ENCODE assay signal across 30 cellular contexts in the genomic region with DNA sequence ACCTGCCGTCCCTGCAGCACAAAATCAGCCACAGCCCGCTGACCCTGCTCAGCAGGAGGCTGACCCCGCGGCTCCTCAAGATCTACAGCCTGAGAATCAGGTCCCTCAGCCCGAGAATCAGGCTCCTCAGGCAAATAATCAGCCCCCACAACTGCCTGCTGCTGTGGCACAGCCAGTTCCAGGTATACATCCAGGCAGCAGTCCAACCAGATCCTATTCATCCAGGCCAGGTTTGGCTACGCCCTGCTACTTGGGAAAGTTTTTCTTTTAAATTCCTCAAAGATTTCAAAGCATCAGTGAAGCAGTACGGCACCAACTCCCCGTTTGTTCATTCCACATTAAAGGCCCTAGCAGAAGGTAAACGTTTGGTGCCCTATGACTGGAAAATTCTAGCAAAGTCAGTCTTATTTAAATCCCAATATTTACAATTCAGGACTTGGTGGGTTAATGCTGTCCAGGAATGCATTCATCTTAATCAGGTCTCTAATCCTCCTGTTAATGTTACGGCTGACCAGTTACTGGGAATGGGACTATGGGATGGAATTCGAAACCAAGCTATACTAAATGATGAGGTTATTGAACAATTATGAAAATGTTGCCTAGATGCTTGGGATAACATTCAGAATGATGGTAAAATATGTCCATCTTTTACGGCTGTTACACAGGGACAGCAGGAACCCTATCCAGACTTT.
"Had no signal": no experiment of that assay in that cellular context is flagged by ENCODE, and none has a peak within 500 bp of the region (broad histone marks: within the 10 kb centered on the region; RNA-seq: fewer than 3 reads in every experiment).

No MANE protein-coding gene starts in this region.

- H3K4me1 Mint-ChIP-seq: activated naive CD4-positive, alpha-beta T cell treated with anti-CD3 and anti-CD28 coated beads, Interleukin-2, amount 10 ng/mL, durations not matched to agents 7 days and 5 days; activated naive CD8-positive, alpha-beta T cell treated with anti-CD3 and anti-CD28 coated beads, Interleukin-2, amount 10 ng/mL, durations not matched to agents 7 days and 5 days; nephron progenitor cell; T-cell had no signal

- H3K9me3 Mint-ChIP-seq: activated naive CD4-positive, alpha-beta T cell treated with anti-CD3 and anti-CD28 coated beads, Interleukin-2, amount 10 ng/mL, durations not matched to agents 7 days and 5 days; activated naive CD8-positive, alpha-beta T cell treated with anti-CD3 and anti-CD28 coated beads, Interleukin-2, amount 10 ng/mL, durations not matched to agents 7 days and 5 days; activated T-cell treated with anti-CD3 and anti-CD28 coated beads, Interleukin-2, amount 50 U/mL, for 72 hours; dendritic cell treated with granulocyte-macrophage colony-stimulating factor and Interleukin-4, amounts not matched to agents 40 ng/mL and 50 ng/mL, for 4 days; T-helper 2 cell treated with Interferon-gamma antibody and Interleukin-4, amounts not matched to agents 5 μg/mL and 100 μg/mL, for 36 hours had no signal

- H3K36me3 ChIP-seq: ascending aorta, brain microvascular endothelial cell, gastrocnemius medialis, lower lobe of right lung, ovary, right atrium auricular region had no signal

- H3K9me3 ChIP-seq: ascending aorta, gastrocnemius medialis, left lung, lower lobe of right lung, mucosa of descending colon, neutrophil, ovary, right atrium auricular region, tibial nerve had no signal

- H3K4me3 ChIP-seq: ascending aorta, gastrocnemius medialis, left lung, lower lobe of right lung, mucosa of descending colon, ovary, right atrium auricular region, smooth muscle cell, stomach, tibial nerve had no signal

- ATAC-seq: activated T-cell treated with anti-CD3 and anti-CD28 coated beads, Interleukin-2, amount 50 U/mL, for 72 hours; gastrocnemius medialis; mucosa of descending colon; stimulated activated naive B cell treated with anti-CD40 and anti-IgM and Interleukin-4, amounts not matched to agents 10 μg/mL and 1 μg/mL and 100 μg/mL, for 72 hours; T-cell had no signal

- H3K27me3 ChIP-seq: ascending aorta, brain microvascular endothelial cell, gastrocnemius medialis, left lung, neutrophil, ovary, right atrium auricular region, stomach, tibial nerve had no signal

- H3K27ac ChIP-seq: ascending aorta, brain microvascular endothelial cell, gastrocnemius medialis, left lung, lower lobe of right lung, neutrophil, ovary, right atrium auricular region, stomach, tibial nerve had no signal

- H3K27ac Mint-ChIP-seq: activated naive CD4-positive, alpha-beta T cell treated with anti-CD3 and anti-CD28 coated beads, Interleukin-2, amount 10 ng/mL, durations not matched to agents 7 days and 5 days; activated naive CD8-positive, alpha-beta T cell treated with anti-CD3 and anti-CD28 coated beads, Interleukin-2, amount 10 ng/mL, durations not matched to agents 7 days and 5 days; activated T-cell treated with anti-CD3 and anti-CD28 coated beads, Interleukin-2, amount 50 U/mL, for 72 hours; nephron progenitor cell; progenitor cell of endocrine pancreas; stimulated activated naive B cell treated with anti-CD40 and anti-IgM and Interleukin-4, amounts not matched to agents 10 μg/mL and 1 μg/mL and 100 μg/mL, for 72 hours; T-cell; T-helper 2 cell treated with Interferon-gamma antibody and Interleukin-4, amounts not matched to agents 5 μg/mL and 100 μg/mL, for 36 hours had no signal

- DNase-seq: activated CD4-positive, alpha-beta T cell treated with anti-CD3 and anti-CD28 coated beads for 4 hours; activated CD4-positive, alpha-beta T cell treated with anti-CD3 and anti-CD28 coated beads, Interleukin-2, amount 50 U/mL, for 4 hours; activated effector memory CD4-positive, alpha-beta T cell treated with Interleukin-2 at 50 U/mL for 16 hours; activated naive CD4-positive, alpha-beta T cell treated with anti-CD3 and anti-CD28 coated beads, Interleukin-2, amount 10 ng/mL, durations not matched to agents 7 days and 5 days; activated naive CD8-positive, alpha-beta T cell treated with anti-CD3 and anti-CD28 coated beads, Interleukin-2, amount 10 ng/mL, durations not matched to agents 7 days and 5 days; activated T-cell treated with anti-CD3 and anti-CD28 coated beads for 4 hours; activated T-cell treated with anti-CD3 and anti-CD28 coated beads, Interleukin-2, amount 50 U/mL, for 72 hours; brain microvascular endothelial cell; caudate nucleus; gastrocnemius medialis; hippocampal formation; left lung; lower lobe of right lung; mucosa of descending colon; nephron progenitor cell; ovary; stimulated activated CD4-positive, alpha-beta T cell treated with anti-CD3 and anti-CD28 coated beads, Interleukin-1b, Interleukin-23, amount 100 ng/mL, for 48 hours; stimulated activated CD4-positive, alpha-beta T cell treated with anti-CD3 and anti-CD28 coated beads, Interleukin-4, amount 100 ng/mL, for 4 hours; stimulated activated CD8-positive, alpha-beta memory T cell treated with anti-CD3 and anti-CD28 coated beads, Interleukin-4, amount 100 ng/mL, for 48 hours; stimulated activated naive B cell treated with anti-CD40 and anti-IgM and Interleukin-4, amounts not matched to agents 10 μg/mL and 1 μg/mL and 100 μg/mL, for 72 hours; stomach; T-cell had no signal

- H3K4me3 Mint-ChIP-seq: activated naive CD4-positive, alpha-beta T cell treated with anti-CD3 and anti-CD28 coated beads, Interleukin-2, amount 10 ng/mL, durations not matched to agents 7 days and 5 days; activated naive CD8-positive, alpha-beta T cell treated with anti-CD3 and anti-CD28 coated beads, Interleukin-2, amount 10 ng/mL, durations not matched to agents 7 days and 5 days; activated T-cell treated with anti-CD3 and anti-CD28 coated beads, Interleukin-2, amount 50 U/mL, for 72 hours; dendritic cell treated with granulocyte-macrophage colony-stimulating factor and Interleukin-4, amounts not matched to agents 40 ng/mL and 50 ng/mL, for 4 days; nephron progenitor cell; stimulated activated naive B cell treated with anti-CD40 and anti-IgM and Interleukin-4, amounts not matched to agents 10 μg/mL and 1 μg/mL and 100 μg/mL, for 72 hours; T-cell; T-helper 2 cell treated with Interferon-gamma antibody and Interleukin-4, amounts not matched to agents 5 μg/mL and 100 μg/mL, for 36 hours had no signal

- H3K27me3 Mint-ChIP-seq: activated naive CD4-positive, alpha-beta T cell treated with anti-CD3 and anti-CD28 coated beads, Interleukin-2, amount 10 ng/mL, durations not matched to agents 7 days and 5 days; dendritic cell treated with granulocyte-macrophage colony-stimulating factor and Interleukin-4, amounts not matched to agents 40 ng/mL and 50 ng/mL, for 4 days; progenitor cell of endocrine pancreas; stimulated activated naive B cell treated with anti-CD40 and anti-IgM and Interleukin-4, amounts not matched to agents 10 μg/mL and 1 μg/mL and 100 μg/mL, for 72 hours; T-cell had no signal

- H3K36me3 Mint-ChIP-seq: activated naive CD4-positive, alpha-beta T cell treated with anti-CD3 and anti-CD28 coated beads, Interleukin-2, amount 10 ng/mL, durations not matched to agents 7 days and 5 days; activated naive CD8-positive, alpha-beta T cell treated with anti-CD3 and anti-CD28 coated beads, Interleukin-2, amount 10 ng/mL, durations not matched to agents 7 days and 5 days; T-cell had no signal

- H3K4me1 ChIP-seq: ascending aorta, gastrocnemius medialis, left lung, lower lobe of right lung, stomach, tibial nerve had no signal
